ENCODE assay signal across 8 cellular contexts in genomic region chr7:66100408-66101050, GRCh38. TPM values are rescaled to one million over a fixed set of nuclear protein-coding genes. Genes with fewer than 3 reads are reported as not detected.
A peak's percentile ranks its signal among the peaks of the same experiment; 100 is the strongest.
DNase-seq lines count a peak whose midpoint lies in the region; ATAC-seq, FAIRE-seq and TF ChIP-seq lines count a peak whose summit lies in the region.

No MANE protein-coding gene starts in this region.

- H3K27ac ChIP-seq in C4-2B = peak overlapping the region; percentile 94
- H3K27ac ChIP-seq in adrenal gland = peak overlapping the region in 3 of 5 donors; percentile 75 to 84 (median 80)

- peak overlapping the region; percentile 65 for H3K4me3 Mint-ChIP-seq in mesothelial cell of epicardium

- DNase-seq in adrenal gland (no peak), mesothelial cell of epicardium (ENCODE audit: low spot score in 2 of 2, unreplicated experiment in 2 of 2) (no peak), RPMI8226 (no peak), D721Med (ENCODE audit: insufficient read length, low spot score) (no peak), DMS153 (lab: John Stamatoyannopoulos, UW) (no peak), epidermal melanocyte (ENCODE audit: insufficient read length, low spot score) (no peak)

- intact Hi-C loops in adrenal gland (cut with DNase I) = no loop called here

- H3K27me3 ChIP-seq in adrenal gland = no peaks in the 10 kb centered on the region

- peak overlapping the region; percentile 91 for H3K27ac Mint-ChIP-seq in mesothelial cell of epicardium

- peak; percentile 14 for ATAC-seq in HG02798 (IDR thresholded peaks at IDR 0.05; ENCODE audit: poor library complexity, unreplicated experiment)

- peak overlapping the region in 2 of 4 donors; percentile 9 to 42 for H3K4me3 ChIP-seq in adrenal gland

- H3K4me1 ChIP-seq in adrenal gland (replicated peaks in 1 of 2) = peaks cover 0 to 5% of the 10 kb centered on the region in 2 donors

- no peaks in the 10 kb centered on the region for H3K36me3 ChIP-seq in adrenal gland (replicated peaks in 1 of 2)

- H3K9me3 ChIP-seq in adrenal gland (replicated peaks in 1 of 3) = no peaks in the 10 kb centered on the region

- H3K9me3 Mint-ChIP-seq in mesothelial cell of epicardium = no peaks in the 10 kb centered on the region

- peaks cover 8% of the 10 kb centered on the region for H3K4me1 Mint-ChIP-seq in mesothelial cell of epicardium

- WGBS in adrenal gland, 4 donors = 52 to 57% (median 55%) methylated on average over 12 of the region's 12 CpGs

- no peaks in the 10 kb centered on the region for H3K36me3 Mint-ChIP-seq in mesothelial cell of epicardium

- TF ChIP-seq POLR2A in adrenal gland (IDR thresholded peaks at IDR 0.05) = no peak

- TF ChIP-seq CTCF in C4-2B (conservative IDR thresholded peaks at IDR 0.05) (no peak), adrenal gland (IDR thresholded peaks at IDR 0.05) (no peak), mesothelial cell of epicardium (IDR thresholded peaks at IDR 0.05; ENCODE audit: unreplicated experiment) (no peak), D721Med (IDR thresholded peaks at IDR 0.05; ENCODE audit: insufficient read depth, missing control alignments) (no peak)

- FAIRE-seq in D721Med (lab: Jason Lieb, UNC) = no peak

- H3K27me3 Mint-ChIP-seq in mesothelial cell of epicardium (ENCODE audit: low read depth) = no peaks in the 10 kb centered on the region

RNA-seq across cellular contexts. Expression of gene CRCP, which starts 14.1 kb away (rescaled TPM):
- 10 to 100 TPM; 28.9 to 53.3 (median 41.4) TPM for total RNA-seq in adrenal gland
- polyA plus RNA-seq in adrenal gland = 10 to 100 TPM; 14.5 to 46.7 (median 21.6) TPM
- 25.8 to 27.0 TPM (median 26.5 TPM) in 3 replicates for total RNA-seq in mesothelial cell of epicardium

RNA-seq across cellular contexts. Expression of gene ASL, which starts 24.9 kb away (rescaled TPM):
- 10 to 100 TPM; 20.1 to 32.1 (median 27.1) TPM for total RNA-seq in adrenal gland
- polyA plus RNA-seq in adrenal gland = 10 to 100 TPM; 12.0 to 26.2 (median 23.9) TPM
- total RNA-seq in mesothelial cell of epicardium = 11.3 to 12.4 TPM (median 11.3 TPM) in 3 replicates
